9 cellular contexts compared by ENCODE assay signal in genomic region chr6:40604082-40604481, GRCh38. TPM values are rescaled to one million over a fixed set of nuclear protein-coding genes. Genes with fewer than 3 reads are reported as not detected.
"Had no signal": no experiment of that assay in that cellular context is flagged by ENCODE, and none has a peak within 500 bp of the region (broad histone marks: within the 10 kb centered on the region; RNA-seq: fewer than 3 reads in every experiment).

No MANE protein-coding gene starts in this region.

- ATAC-seq: GM12878 had no signal

- H3K4me3 ChIP-seq: GM12878 had no signal

- DNase-seq: GDM1, GF-D8 had no signal

- FAIRE-seq: G401.6, GM12878, GM12891, GM12892, GM18507, GM19239 had no signal

RNA-seq across cellular contexts. Expression of gene LRFN2, which starts 16.9 kb away (rescaled TPM):
- total RNA-seq: G401, GM12878 had no signal
- polyA plus RNA-seq: GM12878 had no signal
